1 cellular context compared by ENCODE assay signal in the genomic region with DNA sequence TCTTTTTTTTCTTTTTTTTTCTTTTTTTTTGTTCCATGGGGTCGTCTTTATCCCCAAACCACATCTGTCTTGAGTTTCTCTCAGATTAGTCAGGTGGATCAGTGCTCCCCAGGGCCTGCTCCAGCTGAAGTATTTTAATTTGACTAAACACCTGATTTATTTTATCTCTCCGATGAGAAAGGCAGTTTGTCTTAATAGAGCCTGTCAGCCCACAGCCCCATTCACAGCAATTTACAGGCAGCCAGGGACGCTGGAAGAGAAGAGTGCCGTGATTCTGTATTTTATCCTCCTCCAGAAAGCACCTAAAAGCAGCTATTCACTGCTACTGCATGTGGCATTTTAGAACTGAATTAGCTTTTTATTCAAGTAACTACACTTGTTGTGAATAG.
TF ChIP-seq lines count a peak whose summit lies in the region.

No MANE protein-coding gene starts in this region.

TF ChIP-seq in SK-N-SH, 30 proteins besides CTCF, POLR2A, EP300 and RAD21 (continued from another document):
- TF ChIP-seq, protein P1, sequence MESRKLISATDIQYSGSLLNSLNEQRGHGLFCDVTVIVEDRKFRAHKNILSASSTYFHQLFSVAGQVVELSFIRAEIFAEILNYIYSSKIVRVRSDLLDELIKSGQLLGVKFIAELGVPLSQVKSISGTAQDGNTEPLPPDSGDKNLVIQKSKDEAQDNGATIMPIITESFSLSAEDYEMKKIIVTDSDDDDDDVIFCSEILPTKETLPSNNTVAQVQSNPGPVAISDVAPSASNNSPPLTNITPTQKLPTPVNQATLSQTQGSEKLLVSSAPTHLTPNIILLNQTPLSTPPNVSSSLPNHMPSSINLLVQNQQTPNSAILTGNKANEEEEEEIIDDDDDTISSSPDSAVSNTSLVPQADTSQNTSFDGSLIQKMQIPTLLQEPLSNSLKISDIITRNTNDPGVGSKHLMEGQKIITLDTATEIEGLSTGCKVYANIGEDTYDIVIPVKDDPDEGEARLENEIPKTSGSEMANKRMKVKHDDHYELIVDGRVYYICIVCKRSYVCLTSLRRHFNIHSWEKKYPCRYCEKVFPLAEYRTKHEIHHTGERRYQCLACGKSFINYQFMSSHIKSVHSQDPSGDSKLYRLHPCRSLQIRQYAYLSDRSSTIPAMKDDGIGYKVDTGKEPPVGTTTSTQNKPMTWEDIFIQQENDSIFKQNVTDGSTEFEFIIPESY (IDR thresholded peaks at IDR 0.05; ENCODE audit: borderline replicate concordance, low read depth) = no peak
- TF ChIP-seq CHD2 (IDR thresholded peaks at IDR 0.05; ENCODE audit: low read length, partially characterized antibody) = peak; percentile 13
- no peak for TF ChIP-seq FOXJ3 (CRISPR knock-in tag; IDR thresholded peaks at IDR 0.05)
- TF ChIP-seq RXRA (IDR thresholded peaks at IDR 0.05; ENCODE audit: borderline replicate concordance, low read depth) = no peak
- no peak for TF ChIP-seq YY1 (IDR thresholded peaks at IDR 0.05; ENCODE audit: low read depth)
- TF ChIP-seq, protein P2, sequence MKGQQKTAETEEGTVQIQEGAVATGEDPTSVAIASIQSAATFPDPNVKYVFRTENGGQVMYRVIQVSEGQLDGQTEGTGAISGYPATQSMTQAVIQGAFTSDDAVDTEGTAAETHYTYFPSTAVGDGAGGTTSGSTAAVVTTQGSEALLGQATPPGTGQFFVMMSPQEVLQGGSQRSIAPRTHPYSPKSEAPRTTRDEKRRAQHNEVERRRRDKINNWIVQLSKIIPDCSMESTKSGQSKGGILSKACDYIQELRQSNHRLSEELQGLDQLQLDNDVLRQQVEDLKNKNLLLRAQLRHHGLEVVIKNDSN (IDR thresholded peaks at IDR 0.05; ENCODE audit: borderline replicate concordance, low read depth) = no peak
- TF ChIP-seq, protein P3, sequence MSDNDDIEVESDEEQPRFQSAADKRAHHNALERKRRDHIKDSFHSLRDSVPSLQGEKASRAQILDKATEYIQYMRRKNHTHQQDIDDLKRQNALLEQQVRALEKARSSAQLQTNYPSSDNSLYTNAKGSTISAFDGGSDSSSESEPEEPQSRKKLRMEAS (IDR thresholded peaks at IDR 0.05; ENCODE audit: low read depth) = no peak
- TF ChIP-seq GATA2 (CRISPR knock-in tag; IDR thresholded peaks at IDR 0.05) = peak; percentile 86
TF ChIP-seq in SK-N-SH: peak in this region for 3.
